Comparison of ENCODE assay signal across 8 cellular contexts in the genomic region with DNA sequence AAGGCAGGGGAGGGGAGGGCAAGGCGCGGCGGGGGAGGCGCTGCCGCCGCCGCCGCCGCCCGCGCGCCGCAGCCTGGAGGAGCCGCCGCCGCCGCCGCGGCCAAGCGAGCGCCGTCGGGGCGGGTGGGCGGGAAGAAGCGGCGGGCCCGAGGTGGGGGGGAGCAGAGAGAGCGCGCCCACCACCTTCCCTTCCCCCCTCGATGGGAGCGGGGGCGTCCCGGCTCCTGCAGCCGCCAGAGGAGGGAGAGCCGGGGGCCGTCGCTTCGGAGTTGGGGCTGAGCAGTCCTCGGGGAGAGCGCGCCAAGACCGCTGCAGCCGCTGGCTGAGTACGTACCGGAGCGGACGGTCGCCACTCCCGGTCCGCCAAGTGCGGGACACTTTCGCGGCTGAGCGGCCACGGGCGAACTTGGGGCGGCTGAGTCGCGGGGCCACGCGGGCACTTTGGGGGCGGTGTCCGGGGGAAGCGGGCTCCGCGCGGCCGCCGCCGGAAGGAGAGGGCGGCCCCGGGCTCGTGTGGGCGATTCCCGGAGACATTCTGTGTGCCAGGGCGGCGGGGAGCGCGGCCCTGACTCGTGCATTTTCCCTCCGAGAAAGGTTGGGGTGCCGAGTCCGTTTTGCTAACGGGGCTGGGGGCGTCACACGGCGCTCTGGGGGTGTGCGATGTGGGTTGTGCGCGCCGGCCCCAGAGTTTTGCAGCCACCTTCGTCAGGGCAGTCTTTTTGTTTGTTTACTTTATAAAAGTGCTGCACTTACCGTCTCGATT. TPM values are rescaled to one million over a fixed set of nuclear protein-coding genes. Genes with fewer than 3 reads are reported as not detected.
A peak's percentile ranks its signal among the peaks of the same experiment; 100 is the strongest.
DNase-seq lines count a peak whose midpoint lies in the region; ATAC-seq and TF ChIP-seq lines count a peak whose summit lies in the region.

A gene with protein sequence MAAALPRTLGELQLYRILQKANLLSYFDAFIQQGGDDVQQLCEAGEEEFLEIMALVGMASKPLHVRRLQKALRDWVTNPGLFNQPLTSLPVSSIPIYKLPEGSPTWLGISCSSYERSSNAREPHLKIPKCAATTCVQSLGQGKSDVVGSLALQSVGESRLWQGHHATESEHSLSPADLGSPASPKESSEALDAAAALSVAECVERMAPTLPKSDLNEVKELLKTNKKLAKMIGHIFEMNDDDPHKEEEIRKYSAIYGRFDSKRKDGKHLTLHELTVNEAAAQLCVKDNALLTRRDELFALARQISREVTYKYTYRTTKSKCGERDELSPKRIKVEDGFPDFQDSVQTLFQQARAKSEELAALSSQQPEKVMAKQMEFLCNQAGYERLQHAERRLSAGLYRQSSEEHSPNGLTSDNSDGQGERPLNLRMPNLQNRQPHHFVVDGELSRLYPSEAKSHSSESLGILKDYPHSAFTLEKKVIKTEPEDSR (plus strand): TSS at position 49 of the 763 bp plus-strand sequence. CDS start 10,094 bp downstream, outside the sequence.

- ATAC-seq in GM21737 (IDR thresholded peaks at IDR 0.05; ENCODE audit: unreplicated experiment) (peak; percentile 52), left lobe of liver (peak; percentile 38)

- H3K4me1 ChIP-seq in ES-I3 (ENCODE audit: insufficient read depth, low read length), result no peaks in the 10 kb centered on the region; the same call in 1 of the 2 replicates

- TF ChIP-seq CTCF in LNCaP clone FGC (IDR thresholded peaks at IDR 0.05; ENCODE audit: control insufficient read depth, extremely low read depth, insufficient read depth), result no peak

- no peaks in the 10 kb centered on the region for H3K36me3 ChIP-seq in ES-I3 (ENCODE audit: insufficient read depth, low read length)

- H3K4me3 ChIP-seq in LNCaP clone FGC (ENCODE audit: low read depth, low read length), result peak within 1 kb of the TSS; percentile 60

- H3K9me3 ChIP-seq in ES-I3 (ENCODE audit: control insufficient read depth, insufficient read depth, low read length), result no peaks in the 10 kb centered on the region

- H3K9ac ChIP-seq in ES-I3 (ENCODE audit: low read depth, low read length), result peak within 1 kb of the TSS; percentile 90

- DNase-seq in LNCaP clone FGC (ENCODE audit: low read depth) (no peak), left lobe of liver (ENCODE audit: low spot score) (peak; percentile 69), GF-D8 (lab: John Stamatoyannopoulos, UW) (no peak)
- DNase-seq in activated CD4-positive, CD25-positive, alpha-beta regulatory T cell (lab: John Stamatoyannopoulos, UW), result peak; percentile 26 to 53 (median 45)
- peak; percentile 59 for DNase-seq in central memory CD4-positive, alpha-beta T cell
- DNase-seq in stimulated activated CD4-positive, alpha-beta T cell treated with anti-CD3 and anti-CD28 coated beads, Interleukin-2, amount 100 ng/mL, for 48 hours, result peak; percentile 48 to 53

RNA-seq across cellular contexts. Expression of the gene that starts here (rescaled TPM):
- 27.0 TPM for total RNA-seq in left lobe of liver

Comparison
In these comparisons a context has a peak if more than half of its experiments do, and no peak if none do; other contexts are left out.
1. DNase-seq: peak in activated CD4-positive, CD25-positive, alpha-beta regulatory T cell (4 of 4), central memory CD4-positive, alpha-beta T cell (single experiment), left lobe of liver (single experiment) and stimulated activated CD4-positive, alpha-beta T cell treated with anti-CD3 and anti-CD28 coated beads, Interleukin-2, amount 100 ng/mL, for 48 hours (2 of 2); none in LNCaP clone FGC (single experiment) and GF-D8 (single experiment).